Comparison of ENCODE assay signal across 8 cellular contexts in the genomic region with DNA sequence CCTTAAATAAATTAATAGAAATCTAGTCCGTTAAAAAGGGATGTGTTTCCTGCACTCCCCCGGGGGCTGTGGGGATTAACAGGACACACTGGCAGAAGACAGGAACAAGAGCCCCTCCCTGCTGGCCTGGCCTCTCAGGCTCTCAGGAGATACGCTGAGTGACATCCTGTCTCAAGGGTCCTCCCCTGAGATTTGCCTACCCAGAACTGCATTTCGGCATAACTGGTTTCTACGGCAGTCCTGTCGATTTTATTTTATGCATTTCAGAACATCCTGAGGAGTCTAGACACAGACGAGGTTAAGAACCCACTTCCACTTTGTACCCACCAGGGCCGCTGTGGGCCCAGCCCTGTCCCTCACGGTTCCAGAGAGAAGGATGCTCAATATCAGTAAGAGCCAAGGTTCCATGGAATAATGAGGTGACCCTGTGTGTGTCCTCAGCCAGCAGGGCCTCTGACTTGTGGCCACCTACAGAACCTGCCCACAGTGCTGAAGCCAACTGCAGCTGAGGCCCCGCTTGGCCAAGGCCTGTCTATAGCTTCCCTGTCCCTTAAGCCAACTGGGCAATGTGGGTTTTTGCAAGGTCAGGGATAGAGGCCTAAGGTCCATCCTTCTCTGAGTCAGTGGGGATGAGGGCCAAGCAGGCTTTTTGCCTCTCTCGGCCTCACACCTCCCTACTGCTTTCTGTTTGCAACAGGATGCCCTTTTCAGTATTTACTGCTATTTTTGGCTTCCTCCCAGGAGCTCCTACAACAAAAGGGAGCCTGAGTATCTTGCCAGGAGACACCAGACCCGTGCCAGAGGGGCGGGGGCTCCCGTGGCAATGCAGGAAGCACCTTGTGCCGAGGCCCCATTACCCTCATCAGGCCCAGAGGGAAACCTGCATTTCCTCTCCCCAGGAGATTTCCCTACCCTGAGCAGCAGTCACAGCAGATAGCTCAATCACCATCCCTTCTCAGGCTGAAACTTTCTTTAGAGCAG. TPM values are rescaled to one million over a fixed set of nuclear protein-coding genes. Genes with fewer than 3 reads are reported as not detected.
DNase-seq lines count a peak whose midpoint lies in the region; ATAC-seq and TF ChIP-seq lines count a peak whose summit lies in the region.

No MANE protein-coding gene starts in this region.

- DNase-seq in activated naive CD4-positive, alpha-beta T cell treated with anti-CD3 and anti-CD28 coated beads for 36 hours: peak; percentile 57
- no peak for DNase-seq in activated naive CD4-positive, alpha-beta T cell treated with Interleukin-2 at 50 U/mL for 16 hours
- no peak for DNase-seq in Panc1 (ENCODE audit: low read depth, low spot score)
- DNase-seq in choroid plexus epithelial cell (ENCODE audit: low read depth): peak; percentile 73
- peak; percentile 32 for DNase-seq in mucosa of gallbladder (ENCODE audit: low spot score)
- DNase-seq in stimulated activated CD8-positive, alpha-beta memory T cell treated with anti-CD3 and anti-CD28 coated beads, Interleukin-4, amount 100 ng/mL, for 48 hours: no peak

- H3K4me1 Mint-ChIP-seq in activated naive CD4-positive, alpha-beta T cell treated with anti-CD3 and anti-CD28 coated beads for 36 hours (ENCODE audit: low read depth): peaks cover 84% of the 10 kb centered on the region

- H3K9me3 ChIP-seq in Panc1 (ENCODE audit: control insufficient read depth, insufficient read depth, low read depth, low read length): no peaks in the 10 kb centered on the region

- POLR2A ChIA-PET in Panc1 (lab: Charles Lee): interaction anchor here (0.5 kb wide), 1 partner anchor 116 kb away, joined by 3 read pairs; no protein-coding TSS in a partner anchor

- ATAC-seq in Panc1 (peak; percentile 54), HG03045 (IDR thresholded peaks at IDR 0.05; ENCODE audit: unreplicated experiment) (no peak), HG02798 (IDR thresholded peaks at IDR 0.05; ENCODE audit: poor library complexity, unreplicated experiment) (no peak)

- no peaks in the 10 kb centered on the region for H3K9me3 Mint-ChIP-seq in activated naive CD4-positive, alpha-beta T cell treated with anti-CD3 and anti-CD28 coated beads for 36 hours

- no peaks in the 10 kb centered on the region for H3K27me3 Mint-ChIP-seq in activated naive CD4-positive, alpha-beta T cell treated with anti-CD3 and anti-CD28 coated beads for 36 hours (ENCODE audit: low read depth)

- H3K4me3 ChIP-seq in Panc1 (ENCODE audit: low read depth in 2 of 2, low read length in 2 of 2): no peak overlapping the region
- H3K4me3 ChIP-seq in choroid plexus epithelial cell (ENCODE audit: low read depth, low read length): no peak overlapping the region

- H3K27ac Mint-ChIP-seq in activated naive CD4-positive, alpha-beta T cell treated with anti-CD3 and anti-CD28 coated beads for 36 hours: peak overlapping the region; percentile 86

- peaks cover 41% of the 10 kb centered on the region for H3K36me3 Mint-ChIP-seq in activated naive CD4-positive, alpha-beta T cell treated with anti-CD3 and anti-CD28 coated beads for 36 hours (ENCODE audit: low read depth)

- peaks cover 7% of the 10 kb centered on the region; the same call in 1 of the 2 replicates for H3K36me3 ChIP-seq in Panc1 (ENCODE audit: control insufficient read depth, insufficient read depth, low read length)

- no peaks in the 10 kb centered on the region for H3K27me3 ChIP-seq in Panc1 (ENCODE audit: control insufficient read depth, insufficient read depth, low read length)

- peaks cover 42% of the 10 kb centered on the region for H3K4me1 ChIP-seq in Panc1 (ENCODE audit: control insufficient read depth, insufficient read depth, low read length)

- no TSS peak for BruUV-seq in Panc1 (replicated peaks; lab: Mats Ljungman, UMichigan)

- CTCF ChIA-PET in activated naive CD4-positive, alpha-beta T cell treated with anti-CD3 and anti-CD28 coated beads for 36 hours (lab: Charles Lee): interaction anchor here (0.8 to 1.7 kb wide), 5 partner anchors 12 to 112 kb away, joined by 4 to 10 read pairs (median 5); no protein-coding TSS in a partner anchor
- CTCF ChIA-PET in Panc1 (lab: Charles Lee): no interaction called here

- in situ Hi-C loops in Panc1 (cut with HindIII; ENCODE audit: low pct_unique_long_range_greater_than_20kb, low sequenced_read_pairs): no loop called here

- TF ChIP-seq CTCF in Panc1 (IDR thresholded peaks at IDR 0.05) (no peak), choroid plexus epithelial cell (conservative IDR thresholded peaks at IDR 0.05; ENCODE audit: low read depth, low read length) (no peak)

- H3K4me3 Mint-ChIP-seq in activated naive CD4-positive, alpha-beta T cell treated with anti-CD3 and anti-CD28 coated beads for 36 hours: peak overlapping the region; percentile 27

- intact Hi-C loops in activated naive CD4-positive, alpha-beta T cell treated with anti-CD3 and anti-CD28 coated beads for 36 hours (cut with micrococcal nuclease): no loop called here
- intact Hi-C loops in Panc1 (cut with micrococcal nuclease; ENCODE audit: unreplicated experiment): no loop called here

- H3K27ac ChIP-seq in Panc1 (ENCODE audit: low read length): peak overlapping the region; percentile 75

RNA-seq across cellular contexts. Expression of a gene that starts 14.7 kb away (rescaled TPM):
- total RNA-seq in activated naive CD4-positive, alpha-beta T cell treated with anti-CD3 and anti-CD28 coated beads for 36 hours: 100 to 1,000 TPM; 199 to 205 TPM
- total RNA-seq in Panc1 (2021; ENCODE audit: unreplicated experiment): 135 TPM
- 173 TPM for polyA plus RNA-seq in Panc1 (2012; ENCODE audit: insufficient read length)
- total RNA-seq in mucosa of gallbladder: 44.3 TPM

RNA-seq across cellular contexts. Expression of a gene that starts 49.9 kb away (rescaled TPM):
- total RNA-seq in activated naive CD4-positive, alpha-beta T cell treated with anti-CD3 and anti-CD28 coated beads for 36 hours: not detected
- total RNA-seq in Panc1 (2021; ENCODE audit: unreplicated experiment) (not detected), mucosa of gallbladder (0.26 TPM)
- not detected for polyA plus RNA-seq in Panc1 (2012; ENCODE audit: insufficient read length)

Comparison
In these comparisons a context has a peak if more than half of its experiments do, and no peak if none do; other contexts are left out.
1. DNase-seq: peak in activated naive CD4-positive, alpha-beta T cell treated with anti-CD3 and anti-CD28 coated beads for 36 hours (single experiment), choroid plexus epithelial cell (single experiment) and mucosa of gallbladder (single experiment); none in activated naive CD4-positive, alpha-beta T cell treated with Interleukin-2 at 50 U/mL for 16 hours (single experiment), Panc1 (single experiment) and stimulated activated CD8-positive, alpha-beta memory T cell treated with anti-CD3 and anti-CD28 coated beads, Interleukin-4, amount 100 ng/mL, for 48 hours (single experiment).